ENCODE assay signal across 24 cellular contexts in the genomic region with DNA sequence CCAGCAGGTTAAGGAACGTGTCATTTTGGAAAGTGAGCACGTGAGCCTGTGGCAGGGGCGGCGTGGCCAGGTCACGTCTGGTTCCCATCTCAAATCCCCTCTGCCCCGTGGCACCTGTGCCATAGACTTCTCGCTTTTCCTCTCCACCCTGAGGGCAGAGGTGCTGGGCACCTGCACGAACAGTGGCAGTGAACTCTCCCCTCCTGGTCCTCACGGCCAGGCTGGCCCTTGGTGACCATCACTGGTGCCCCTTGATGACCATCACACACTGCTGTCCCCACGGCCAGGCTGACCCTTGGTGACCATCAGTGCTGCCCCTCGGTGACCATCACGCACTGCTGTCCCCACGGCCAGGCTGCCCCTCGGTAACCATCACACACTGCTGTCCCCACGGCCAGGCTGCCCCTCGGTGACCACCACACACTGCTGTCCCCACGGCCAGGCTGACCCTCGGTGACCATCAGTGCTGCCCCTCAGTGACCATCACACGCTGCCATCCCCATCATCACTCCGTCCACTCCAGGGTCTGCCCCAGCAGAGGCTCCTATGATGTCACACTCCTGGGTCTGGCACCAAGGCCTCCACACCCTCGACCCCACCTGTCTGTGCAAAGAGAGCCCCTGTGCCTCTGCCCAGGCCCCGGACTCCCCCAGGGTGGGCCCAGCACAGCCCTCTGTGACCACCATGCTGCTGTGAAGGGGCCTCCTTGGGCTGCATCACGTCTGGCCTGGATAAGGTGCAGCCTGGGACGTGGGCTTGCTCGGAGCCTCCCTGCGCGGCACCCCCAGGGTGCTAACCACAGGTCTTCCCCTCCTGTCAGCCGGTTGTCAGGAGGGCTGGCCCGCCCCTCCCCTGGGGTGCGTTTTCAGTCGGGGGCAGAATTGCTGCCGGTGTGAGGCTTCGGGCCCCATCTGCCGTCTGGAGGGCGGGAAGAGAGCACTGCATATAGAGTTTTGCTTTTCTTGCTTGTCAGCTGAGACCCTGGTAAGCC.
"Had no signal": no experiment of that assay in that cellular context is flagged by ENCODE, and none has a peak within 500 bp of the region (broad histone marks: within the 10 kb centered on the region; RNA-seq: fewer than 3 reads in every experiment).

No MANE protein-coding gene starts in this region.

- H3K4me3 Mint-ChIP-seq: activated B cell treated with CpG ODN at 0.5 μM for 24 hours; activated CD8-positive, alpha-beta T cell treated with anti-CD3 and anti-CD28 coated beads, Interleukin-2, amount 10 ng/mL, durations not matched to agents 7 days and 5 days; natural killer cell; neural progenitor cell; stimulated activated naive B cell treated with anti-CD40 and anti-IgM and Interleukin-4, amounts not matched to agents 10 μg/mL and 1 μg/mL and 100 μg/mL, for 72 hours; T-helper 2 cell treated with Interferon-gamma antibody and Interleukin-4, amounts not matched to agents 5 μg/mL and 100 μg/mL, for 36 hours had no signal

- H3K27ac ChIP-seq: heart left ventricle, left lung, neural progenitor cell, stomach, thyroid gland, upper lobe of left lung had no signal

- H3K27me3 Mint-ChIP-seq: activated B cell treated with CpG ODN at 0.5 μM for 24 hours had no signal

- H3K4me1 Mint-ChIP-seq: activated B cell treated with CpG ODN at 0.5 μM for 24 hours, natural killer cell had no signal

- H2AFZ ChIP-seq: neural progenitor cell had no signal

- H3K36me3 Mint-ChIP-seq: natural killer cell; neural progenitor cell; stimulated activated naive B cell treated with anti-CD40 and anti-IgM and Interleukin-4, amounts not matched to agents 10 μg/mL and 1 μg/mL and 100 μg/mL, for 72 hours had no signal

- H3K9ac ChIP-seq: neural progenitor cell had no signal

- H3K27ac Mint-ChIP-seq: activated B cell treated with CpG ODN at 0.5 μM for 24 hours; activated CD8-positive, alpha-beta T cell treated with anti-CD3 and anti-CD28 coated beads, Interleukin-2, amount 10 ng/mL, durations not matched to agents 7 days and 5 days; natural killer cell; neural progenitor cell; stimulated activated naive B cell treated with anti-CD40 and anti-IgM and Interleukin-4, amounts not matched to agents 10 μg/mL and 1 μg/mL and 100 μg/mL, for 72 hours; T-helper 2 cell treated with Interferon-gamma antibody and Interleukin-4, amounts not matched to agents 5 μg/mL and 100 μg/mL, for 36 hours had no signal

- H3K4me1 ChIP-seq: heart left ventricle, left lung, neural progenitor cell, thyroid gland, upper lobe of left lung had no signal

- H3K27me3 ChIP-seq: neural progenitor cell, thyroid gland, upper lobe of left lung had no signal

- H3K4me3 ChIP-seq: heart left ventricle, left lung, lung, neural progenitor cell, smooth muscle cell, stomach, thyroid gland, upper lobe of left lung had no signal

- H3K9me3 ChIP-seq: heart left ventricle, left lung, stomach, thyroid gland, upper lobe of left lung had no signal

- H3K4me2 ChIP-seq: neural progenitor cell, smooth muscle cell had no signal

- DNase-seq: activated B cell treated with CpG ODN at 0.5 μM for 24 hours; activated CD4-positive, alpha-beta T cell treated with anti-CD3 and anti-CD28 coated beads, Interleukin-2, amount 50 U/mL, for 1 hour; activated CD8-positive, alpha-beta T cell treated with anti-CD3 and anti-CD28 coated beads, Interleukin-2, amount 10 ng/mL, durations not matched to agents 7 days and 5 days; activated effector memory CD4-positive, alpha-beta T cell treated with Interleukin-2 at 50 U/mL for 16 hours; activated naive CD4-positive, alpha-beta T cell treated with Interleukin-2 at 50 U/mL for 16 hours; cerebellar nuclear complex; cortex of kidney; heart left ventricle; kidney glomerular epithelial cell; mesendoderm; natural killer cell; stimulated activated CD4-positive, alpha-beta T cell treated with anti-CD3 and anti-CD28 coated beads, Interleukin-15, amount 100 ng/mL, for 24 hours; stimulated activated CD4-positive, alpha-beta T cell treated with anti-CD3 and anti-CD28 coated beads, Interleukin-2, amount 100 ng/mL, for 24 hours; stimulated activated naive B cell treated with anti-CD40 and anti-IgM and Interleukin-4, amounts not matched to agents 10 μg/mL and 1 μg/mL and 100 μg/mL, for 72 hours; stomach; T-helper 1 cell; thyroid gland; upper lobe of left lung had no signal

- H3K9me3 Mint-ChIP-seq: activated B cell treated with CpG ODN at 0.5 μM for 24 hours; natural killer cell; neural progenitor cell; stimulated activated naive B cell treated with anti-CD40 and anti-IgM and Interleukin-4, amounts not matched to agents 10 μg/mL and 1 μg/mL and 100 μg/mL, for 72 hours; T-helper 2 cell treated with Interferon-gamma antibody and Interleukin-4, amounts not matched to agents 5 μg/mL and 100 μg/mL, for 36 hours had no signal

- ATAC-seq: activated CD8-positive, alpha-beta T cell treated with anti-CD3 and anti-CD28 coated beads, Interleukin-2, amount 10 ng/mL, durations not matched to agents 7 days and 5 days; left lung; natural killer cell; sciatic nerve; stimulated activated naive B cell treated with anti-CD40 and anti-IgM and Interleukin-4, amounts not matched to agents 10 μg/mL and 1 μg/mL and 100 μg/mL, for 72 hours had no signal

- H3K36me3 ChIP-seq: heart left ventricle, left lung, neural progenitor cell, stomach, thyroid gland, upper lobe of left lung had no signal
